In the genomic region with DNA sequence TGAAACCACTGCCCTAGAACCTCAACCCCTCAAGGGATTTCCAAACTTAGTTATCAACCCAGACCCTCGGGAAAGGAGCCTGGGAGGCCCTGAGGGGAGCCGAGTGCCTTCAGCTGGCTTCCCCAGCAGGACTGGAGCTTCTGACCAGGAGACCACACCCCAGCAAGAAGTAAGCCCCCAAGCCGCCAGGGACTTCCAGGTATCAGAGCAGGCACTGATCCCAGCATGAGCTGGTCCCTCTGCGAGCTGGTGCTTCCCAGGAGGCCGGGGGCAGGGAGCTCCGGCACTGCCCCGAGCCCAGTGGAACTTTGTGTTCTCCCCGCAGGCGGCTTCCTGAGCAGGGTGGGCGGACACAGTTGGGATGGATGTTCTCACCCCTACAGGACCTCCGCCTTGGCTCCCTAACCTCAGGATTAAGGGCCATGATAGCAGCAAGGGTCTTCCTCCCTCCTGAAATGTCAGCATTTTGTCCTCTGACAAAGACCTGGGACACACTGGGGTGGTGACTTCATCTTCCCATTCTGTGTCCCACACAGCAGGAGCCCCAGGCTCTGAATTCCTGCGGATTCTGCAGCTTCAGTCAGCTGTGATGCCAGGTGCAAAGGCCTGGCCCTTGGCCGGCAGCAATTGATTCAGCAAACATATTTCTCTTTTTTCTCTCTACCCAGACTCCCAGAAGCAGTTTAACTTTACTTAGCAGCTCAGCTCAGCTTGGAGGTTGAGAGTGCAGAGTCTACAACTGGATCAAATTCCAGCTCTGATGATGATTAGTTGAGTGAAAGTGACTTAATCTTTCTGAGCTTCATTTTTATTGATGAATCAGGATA, we compare ENCODE assay signal across 1 cellular context.
TF ChIP-seq lines count a peak whose summit lies in the region.

No MANE protein-coding gene starts in this region.

TF ChIP-seq in liver, 16 proteins besides CTCF, POLR2A, EP300 and RAD21 (continued from another document):
- TF ChIP-seq, protein P1, sequence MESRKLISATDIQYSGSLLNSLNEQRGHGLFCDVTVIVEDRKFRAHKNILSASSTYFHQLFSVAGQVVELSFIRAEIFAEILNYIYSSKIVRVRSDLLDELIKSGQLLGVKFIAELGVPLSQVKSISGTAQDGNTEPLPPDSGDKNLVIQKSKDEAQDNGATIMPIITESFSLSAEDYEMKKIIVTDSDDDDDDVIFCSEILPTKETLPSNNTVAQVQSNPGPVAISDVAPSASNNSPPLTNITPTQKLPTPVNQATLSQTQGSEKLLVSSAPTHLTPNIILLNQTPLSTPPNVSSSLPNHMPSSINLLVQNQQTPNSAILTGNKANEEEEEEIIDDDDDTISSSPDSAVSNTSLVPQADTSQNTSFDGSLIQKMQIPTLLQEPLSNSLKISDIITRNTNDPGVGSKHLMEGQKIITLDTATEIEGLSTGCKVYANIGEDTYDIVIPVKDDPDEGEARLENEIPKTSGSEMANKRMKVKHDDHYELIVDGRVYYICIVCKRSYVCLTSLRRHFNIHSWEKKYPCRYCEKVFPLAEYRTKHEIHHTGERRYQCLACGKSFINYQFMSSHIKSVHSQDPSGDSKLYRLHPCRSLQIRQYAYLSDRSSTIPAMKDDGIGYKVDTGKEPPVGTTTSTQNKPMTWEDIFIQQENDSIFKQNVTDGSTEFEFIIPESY (IDR thresholded peaks at IDR 0.05), result no peak
- peak; percentile 77 to 81 for TF ChIP-seq JUND (IDR thresholded peaks at IDR 0.05)
- peak; percentile 84 for TF ChIP-seq HNF4G (IDR thresholded peaks at IDR 0.05)
